In genomic region chr1:52296345-52296744, GRCh38 we compare ENCODE assay signal across 8 cellular contexts.
DNase-seq lines count a peak whose midpoint lies in the region; ATAC-seq, FAIRE-seq and TF ChIP-seq lines count a peak whose summit lies in the region.

No MANE protein-coding gene starts in this region.

- ATAC-seq in left lobe of liver (peak; percentile 98), HG02870 (IDR thresholded peaks at IDR 0.05; ENCODE audit: unreplicated experiment) (no peak)

- H3K36me3 ChIP-seq in bronchial epithelial cell (ENCODE audit: control insufficient read depth, insufficient read depth, low read length) (peaks cover 5% of the 10 kb centered on the region), vagina (no peaks in the 10 kb centered on the region)

- H3K27me3 ChIP-seq in bronchial epithelial cell (ENCODE audit: control insufficient read depth, insufficient read depth, low read length): no peaks in the 10 kb centered on the region
- no peaks in the 10 kb centered on the region for H3K27me3 ChIP-seq in vagina

- peaks cover 22% of the 10 kb centered on the region for H3K4me1 Mint-ChIP-seq in HFFc6 (ENCODE audit: low read depth)

- intact Hi-C loops in vagina (cut with DNase I): no loop called here

- TF ChIP-seq CTCF in HFFc6 (IDR thresholded peaks at IDR 0.05): peak; percentile 88
- peak; percentile 70 for TF ChIP-seq CTCF in bronchial epithelial cell (IDR thresholded peaks at IDR 0.05; ENCODE audit: insufficient read depth, low read length, severe bottlenecking)
- peak; percentile 17 to 63 (median 49) for TF ChIP-seq CTCF in vagina (IDR thresholded peaks at IDR 0.05)

- peaks cover 6% of the 10 kb centered on the region; the same call in 1 of the 2 replicates for H3K36me3 Mint-ChIP-seq in HFFc6 (ENCODE audit: low read depth)

- DNase-seq in DMS153 treated with DMSO at 0.1 percent for 48 hours (lab: John Stamatoyannopoulos, UW; ENCODE audit: unreplicated experiment) (peak; percentile 61), HFFc6 (peak; percentile 65), NCI-H82 (lab: John Stamatoyannopoulos, UW) (peak; percentile 80), bronchial epithelial cell (ENCODE audit: low read depth) (peak; percentile 62), left lobe of liver (ENCODE audit: low spot score) (no peak), vagina (ENCODE audit: extremely low spot score in 2 of 2) (no peak), UCSD-AML1 (lab: John Stamatoyannopoulos, UW; ENCODE audit: unreplicated experiment) (no peak)

- no peak overlapping the region for H3K27ac ChIP-seq in vagina

- H3K4me3 ChIP-seq in bronchial epithelial cell (ENCODE audit: low read depth, low read length) (no peak overlapping the region), vagina (no peak overlapping the region)

- H3K4me1 ChIP-seq in vagina: no peaks in the 10 kb centered on the region

- FAIRE-seq in bronchial epithelial cell (lab: Jason Lieb, UNC): no peak

- no peak overlapping the region for H3K27ac Mint-ChIP-seq in HFFc6

- no peaks in the 10 kb centered on the region for H3K9me3 Mint-ChIP-seq in HFFc6

- H3K4me3 Mint-ChIP-seq in HFFc6: no peak overlapping the region

- peaks cover 2% of the 10 kb centered on the region for H3K27me3 Mint-ChIP-seq in HFFc6 (ENCODE audit: insufficient read depth)

- TF ChIP-seq POLR2A in vagina (IDR thresholded peaks at IDR 0.05): no peak

- no peaks in the 10 kb centered on the region for H3K9me3 ChIP-seq in vagina

Comparison
In these comparisons a context has a peak if more than half of its experiments do, and no peak if none do; other contexts are left out.
1. DNase-seq: peak in DMS153 treated with DMSO at 0.1 percent for 48 hours (single experiment), HFFc6 (single experiment), NCI-H82 (single experiment) and bronchial epithelial cell (single experiment); none in left lobe of liver (single experiment), vagina (0 of 2) and UCSD-AML1 (single experiment).
2. Peak in every context shown above with its lines, with median percentiles within 50 percentile points of each other: CTCF ChIP-seq.